Comparison of ENCODE assay signal across 1 cellular context in genomic region chr6:116412270-116412669, GRCh38.
TF ChIP-seq lines count a peak whose summit lies in the region.

No MANE protein-coding gene starts in this region.

TF ChIP-seq in GM12878, 131 proteins besides CTCF, POLR2A, EP300 and RAD21:
- no peak for TF ChIP-seq FOXK2 (IDR thresholded peaks at IDR 0.05)
- TF ChIP-seq STAT1 (conservative IDR thresholded peaks at IDR 0.05) = no peak
- TF ChIP-seq HDAC6 (IDR thresholded peaks at IDR 0.05; ENCODE audit: unreplicated experiment) = no peak
- no peak for TF ChIP-seq RUNX3 (IDR thresholded peaks at IDR 0.05; ENCODE audit: low read length)
- TF ChIP-seq TBL1XR1 (IDR thresholded peaks at IDR 0.05; ENCODE audit: low read depth, low read length) = no peak
- TF ChIP-seq CEBPB (IDR thresholded peaks at IDR 0.05; ENCODE audit: borderline replicate concordance in 1 of 2, low read depth in 2 of 2, low read length in 2 of 2) = no peak
- no peak for TF ChIP-seq SREBF2 (IDR thresholded peaks at IDR 0.05; ENCODE audit: low read length)
- no peak for TF ChIP-seq TCF12 (IDR thresholded peaks at IDR 0.05; ENCODE audit: low read depth, low read length)
- no peak for TF ChIP-seq NRF1 (conservative IDR thresholded peaks at IDR 0.05; ENCODE audit: low read depth, low read length)
